ENCODE assay signal across 8 cellular contexts in the genomic region with DNA sequence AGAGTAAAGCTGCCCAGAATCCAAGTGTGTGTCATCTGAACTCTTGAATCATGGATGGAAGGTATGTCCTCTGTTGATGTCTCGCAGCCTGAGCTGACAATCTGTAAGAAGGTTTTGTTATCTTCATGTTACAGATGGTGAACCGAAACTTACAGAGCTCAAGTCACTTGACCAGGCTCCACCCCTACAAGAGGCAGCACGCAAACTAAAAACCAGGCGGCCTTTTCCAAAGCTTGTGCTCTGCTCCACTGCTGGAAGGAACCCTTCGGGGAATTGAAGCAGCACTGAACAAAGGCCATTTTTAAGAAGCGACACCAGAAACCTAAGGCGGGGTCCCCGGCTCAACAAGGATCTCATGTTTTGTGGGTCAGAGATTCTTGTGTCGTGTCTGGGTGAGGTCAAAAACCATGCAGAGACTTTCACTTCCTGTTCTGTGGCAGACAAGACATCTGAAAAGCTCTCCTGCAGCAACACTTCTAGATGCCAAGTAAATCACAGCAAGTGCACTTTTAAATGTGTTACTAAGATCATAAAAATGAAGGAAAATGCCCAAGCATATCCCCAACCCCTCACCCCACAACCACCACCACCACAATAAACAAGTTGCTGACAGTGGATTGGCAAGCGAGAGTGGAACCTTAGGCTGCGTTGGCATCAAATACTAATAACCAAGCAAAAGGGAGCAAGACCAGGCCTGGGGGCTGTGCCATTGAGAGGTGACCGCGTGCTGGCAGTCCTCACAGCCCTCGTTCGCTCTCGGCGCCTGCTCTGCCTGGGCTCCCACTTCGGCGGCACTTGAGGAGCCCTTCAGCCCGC.
DNase-seq lines count a peak whose midpoint lies in the region; ATAC-seq lines count a peak whose summit lies in the region.

No MANE protein-coding gene starts in this region.

- H3K9me3 Mint-ChIP-seq in T-helper 1 cell treated with Interleukin-12 subunit alpha and Interleukin-12 subunit beta and Interleukin-4 antibody, amounts not matched to agents 30 μg/mL and 1 μg/mL, for 36 hours: no peaks in the 10 kb centered on the region

- ATAC-seq in HG03039 (IDR thresholded peaks at IDR 0.05; ENCODE audit: unreplicated experiment) (peak; percentile 51), GM18873 (IDR thresholded peaks at IDR 0.05; ENCODE audit: low FRiP score, unreplicated experiment) (no peak)

- DNase-seq in activated CD8-positive, alpha-beta memory T cell treated with anti-CD3 and anti-CD28 coated beads for 24 hours: peak; percentile 73
- no peak for DNase-seq in activated CD8-positive, alpha-beta memory T cell treated with anti-CD3 and anti-CD28 coated beads, Interleukin-2, amount 50 U/mL, for 4 hours
- DNase-seq in foreskin melanocyte: peak; percentile 63
- DNase-seq in ecto neural progenitor cell (ENCODE audit: low spot score): no peak
- DNase-seq in cortex of kidney (lab: John Stamatoyannopoulos, UW): no peak

- peaks cover 23% of the 10 kb centered on the region for H3K27me3 Mint-ChIP-seq in T-helper 1 cell treated with Interleukin-12 subunit alpha and Interleukin-12 subunit beta and Interleukin-4 antibody, amounts not matched to agents 30 μg/mL and 1 μg/mL, for 36 hours (ENCODE audit: low read depth)

- peak overlapping the region; percentile 96 for H3K27ac Mint-ChIP-seq in T-helper 1 cell treated with Interleukin-12 subunit alpha and Interleukin-12 subunit beta and Interleukin-4 antibody, amounts not matched to agents 30 μg/mL and 1 μg/mL, for 36 hours

- H3K4me1 Mint-ChIP-seq in T-helper 1 cell treated with Interleukin-12 subunit alpha and Interleukin-12 subunit beta and Interleukin-4 antibody, amounts not matched to agents 30 μg/mL and 1 μg/mL, for 36 hours (ENCODE audit: low read depth): peaks cover 43% of the 10 kb centered on the region

- H3K36me3 Mint-ChIP-seq in T-helper 1 cell treated with Interleukin-12 subunit alpha and Interleukin-12 subunit beta and Interleukin-4 antibody, amounts not matched to agents 30 μg/mL and 1 μg/mL, for 36 hours (ENCODE audit: low read depth): peaks cover 11% of the 10 kb centered on the region

- peak overlapping the region; percentile 71 for H3K4me3 Mint-ChIP-seq in T-helper 1 cell treated with Interleukin-12 subunit alpha and Interleukin-12 subunit beta and Interleukin-4 antibody, amounts not matched to agents 30 μg/mL and 1 μg/mL, for 36 hours

Comparison
In these comparisons a context has a peak if more than half of its experiments do, and no peak if none do; other contexts are left out.
1. DNase-seq: peak in activated CD8-positive, alpha-beta memory T cell treated with anti-CD3 and anti-CD28 coated beads for 24 hours (single experiment) and foreskin melanocyte (single experiment); none in activated CD8-positive, alpha-beta memory T cell treated with anti-CD3 and anti-CD28 coated beads, Interleukin-2, amount 50 U/mL, for 4 hours (single experiment), ecto neural progenitor cell (single experiment) and cortex of kidney (single experiment).